In genomic region chr12:10372534-10372931, GRCh38 we compare ENCODE assay signal across 14 cellular contexts. TPM values are rescaled to one million over a fixed set of nuclear protein-coding genes. Genes with fewer than 3 reads are reported as not detected.
DNase-seq lines count a peak whose midpoint lies in the region; ATAC-seq, FAIRE-seq and TF ChIP-seq lines count a peak whose summit lies in the region.
"Had no signal": no experiment of that assay in that cellular context is flagged by ENCODE, and none has a peak within 500 bp of the region (broad histone marks: within the 10 kb centered on the region; RNA-seq: fewer than 3 reads in every experiment).

No MANE protein-coding gene starts in this region.

- no peak overlapping the region for H4K8ac ChIP-seq in mesendoderm (ENCODE audit: low read depth, low read length)

- H3K9ac ChIP-seq in GM12878 (ENCODE audit: control insufficient read depth, insufficient read depth, low read length), result no peak overlapping the region
- H3K9ac ChIP-seq in mesendoderm (ENCODE audit: low read length), result no peak overlapping the region

- no peak overlapping the region for H3K4me3 ChIP-seq in GM12878
- no peak overlapping the region for H3K4me3 ChIP-seq in mesendoderm (ENCODE audit: low read length)
- H3K4me3 ChIP-seq: tibial artery had no signal

- POLR2A ChIA-PET in GM12878 (lab: Charles Lee), result no interaction called here

- H3K27ac ChIP-seq in GM12878 (ENCODE audit: control insufficient read depth, insufficient read depth) (no peak overlapping the region), mesendoderm (ENCODE audit: low read depth, low read length) (no peak overlapping the region)
- H3K27ac ChIP-seq: tibial artery had no signal

- in situ Hi-C loops in GM12878 (cut with MboI), result no loop called here

- no peak overlapping the region for H3K23ac ChIP-seq in mesendoderm (ENCODE audit: low read length)

- BruUV-seq in GM12878 (replicated peaks; lab: Mats Ljungman, UMichigan), result no TSS peak

- DNase-seq in Right ventricle myocardium superior (no peak), cardiac septum (ENCODE audit: low spot score) (no peak), GM12878 (ENCODE audit: low read depth, low spot score) (no peak), mesendoderm (no peak), amniotic stem cell (lab: John Stamatoyannopoulos, UW) (no peak), left lobe of liver (ENCODE audit: low spot score) (no peak)
- no peak for DNase-seq in activated naive CD4-positive, alpha-beta T cell (lab: John Stamatoyannopoulos, UW)
- DNase-seq: CD4-positive, CD25-positive, alpha-beta regulatory T cell; effector memory CD4-positive, alpha-beta T cell; NCI-H2171 treated with DMSO at 0.1 percent for 48 hours; SHP77; tibial artery had no signal

- no peak for TF ChIP-seq CTCF in GM12878 (IDR thresholded peaks at IDR 0.05 in 2 of 3, conservative IDR thresholded peaks at IDR 0.05 in 1 of 3; ENCODE audit: control insufficient read depth in 2 of 3, extremely low read depth in 1 of 3, insufficient read depth in 1 of 3, low read depth in 3 of 3, low read length in 3 of 3)

- H2BK5ac ChIP-seq in mesendoderm (ENCODE audit: low read length), result no peak overlapping the region

- H3K4ac ChIP-seq in mesendoderm (ENCODE audit: low read depth, low read length), result no peak overlapping the region

- no peaks in the 10 kb centered on the region; a peak in 1 of 4 replicates for H3K36me3 ChIP-seq in GM12878 (ENCODE audit: control insufficient read depth in 2 of 2, insufficient read depth in 2 of 2, low read length in 1 of 2)
- no peaks in the 10 kb centered on the region for H3K36me3 ChIP-seq in mesendoderm (ENCODE audit: control insufficient read depth, insufficient read depth, low read length)
- H3K36me3 ChIP-seq: tibial artery had no signal

- no peak for TF ChIP-seq RAD21 in GM12878 (IDR thresholded peaks at IDR 0.05; ENCODE audit: insufficient read depth, low read depth, low read length)

- no peak overlapping the region for H2AFZ ChIP-seq in GM12878 (ENCODE audit: control insufficient read depth, low read depth, low read length)

- whole genome bisulfite sequencing in GM12878 (ENCODE audit: insufficient coverage, insufficient replicate concordance, low lambda C conversion rate, missing lambda C conversion rate), result 0% methylated on average over 2 of the region's 2 CpGs
- no CpG with 5 or more reads among the region's 2 CpGs for WGBS in mesendoderm (ENCODE audit: extremely low coverage, insufficient coverage, low lambda C conversion rate)

- H3K9me3 ChIP-seq in GM12878 (replicated peaks; ENCODE audit: control insufficient read depth, insufficient read depth, low read length), result peaks cover 6% of the 10 kb centered on the region; the same call in 2 of the 3 replicates
- H3K9me3 ChIP-seq: tibial artery had no signal

- H3K27me3 ChIP-seq in GM12878 (replicated peaks in 1 of 2; ENCODE audit: control insufficient read depth in 2 of 2, insufficient read depth in 2 of 2, low read length in 1 of 2), result no peaks in the 10 kb centered on the region
- no peaks in the 10 kb centered on the region for H3K27me3 ChIP-seq in mesendoderm (ENCODE audit: insufficient read depth, low read length, poor library complexity)
- H3K27me3 ChIP-seq: tibial artery had no signal

- no peak for TF ChIP-seq EP300 in GM12878 (IDR thresholded peaks at IDR 0.05; ENCODE audit: borderline replicate concordance in 1 of 2, control insufficient read depth in 1 of 2, low read depth in 2 of 2, low read length in 2 of 2)

- CTCF ChIA-PET in GM12878 (lab: Yijun Ruan, JAX), result no interaction called here

- H2BK120ac ChIP-seq in mesendoderm (ENCODE audit: low read depth, low read length), result no peak overlapping the region

- no peaks in the 10 kb centered on the region for H4K20me1 ChIP-seq in GM12878 (ENCODE audit: control insufficient read depth, insufficient read depth)

- H3K79me2 ChIP-seq in GM12878 (ENCODE audit: control insufficient read depth, insufficient read depth, low read length) (no peaks in the 10 kb centered on the region), mesendoderm (ENCODE audit: control insufficient read depth, insufficient read depth, low read length) (no peaks in the 10 kb centered on the region)

- no peak overlapping the region for H2BK15ac ChIP-seq in mesendoderm (replicated peaks; ENCODE audit: low read depth)

- RAD21 ChIA-PET in GM12878 (lab: Charles Lee; ENCODE audit: unreplicated experiment), result no interaction called here

- H3K79me1 ChIP-seq in mesendoderm (ENCODE audit: low read length), result no peaks in the 10 kb centered on the region

- no peak for FAIRE-seq in GM12878 (lab: Jason Lieb, UNC)

- H3K56ac ChIP-seq in mesendoderm (ENCODE audit: low read length), result no peak overlapping the region

- H3K4me1 ChIP-seq in GM12878 (ENCODE audit: control insufficient read depth, insufficient read depth, low read length) (no peaks in the 10 kb centered on the region), mesendoderm (ENCODE audit: control insufficient read depth, low read depth, low read length) (no peaks in the 10 kb centered on the region)

- H3K18ac ChIP-seq in mesendoderm (ENCODE audit: low read length), result peak overlapping the region; percentile 24

- TF ChIP-seq POLR2A in GM12878 (IDR thresholded peaks at IDR 0.05; ENCODE audit: low read depth, low read length), result no peak

- H3K4me2 ChIP-seq in GM12878 (ENCODE audit: control insufficient read depth, insufficient read depth), result no peak overlapping the region
- H3K4me2 ChIP-seq in mesendoderm (ENCODE audit: low read length), result no peak overlapping the region

- intact Hi-C loops in Right ventricle myocardium superior (cut with DNase I) (no loop called here), cardiac septum (cut with DNase I) (no loop called here), GM12878 (cut with micrococcal nuclease; ENCODE audit: unreplicated experiment) (no loop called here)

- SMC1A ChIA-PET in GM12878 (lab: Charles Lee; ENCODE audit: uncharacterized antibody, unreplicated experiment), result no interaction called here

- no peak overlapping the region for H2AK5ac ChIP-seq in mesendoderm (ENCODE audit: low read length)

- H4K5ac ChIP-seq in mesendoderm (ENCODE audit: low read length), result no peak overlapping the region

- ATAC-seq in Right ventricle myocardium superior (ENCODE audit: poor library complexity) (peak; percentile 70), GM12878 (peak; percentile 76), left lobe of liver (no peak), GM21390 (IDR thresholded peaks at IDR 0.05; ENCODE audit: unreplicated experiment) (no peak)
- ATAC-seq: activated naive CD4-positive, alpha-beta T cell treated with anti-CD3 and anti-CD28 coated beads, Interleukin-2, amount 50 U/mL, for 72 hours had no signal

RNA-seq across cellular contexts. Expression of gene KLRK1, which starts 17.3 kb away (rescaled TPM):
- total RNA-seq in Right ventricle myocardium superior (0.46 TPM), cardiac septum (0.19 TPM), GM12878 (2014; rRNA removed) (0.96 and 1.6 TPM in 2 replicates), GM12878 (2014; rRNA removed; fragmentation: Illumina TruSeq; extraction: Trizol) (1.0 and 2.4 TPM in 2 replicates), GM12878 (2021) (0.64 and 1.2 TPM in 2 replicates), left lobe of liver (0.55 TPM)
- total RNA-seq in GM12878 (2013; cell fraction: nucleolus; rRNA removed), result not detected in 2 replicates
- polyA plus RNA-seq in GM12878 (2011; ENCODE audit: low read depth), result not detected
- polyA plus RNA-seq in GM12878 (2011; rRNA removed) (0.24 and 0.31 TPM in 2 replicates), GM12878 (2014; fragmentation: Illumina TruSeq; extraction: Trizol) (1.9 and 2.8 TPM in 2 replicates), GM12878 (2014; fragmentation: Nextera tagmentation; extraction: Ambion mirVana) (1 to 10 TPM in 1 of 2 experiments, under 1 TPM in 1; 0.88 to 1.5 TPM), GM12878 (2014; rRNA removed) (0.61 and 2.0 TPM in 2 replicates), GM12878 (2016; fragmentation: Nextera tagmentation; extraction: Ambion mirVana) (under 1 TPM; 0.27 to 0.28 TPM)
- 0.04 and 0.15 TPM in 2 replicates for polyA plus RNA-seq in GM12878 (2011; cell fraction: cytosol; rRNA removed)
- 0.28 and 0.33 TPM in 2 replicates for polyA plus RNA-seq in GM12878 (2011; cell fraction: nucleus; rRNA removed)
- 0.08 and 0.16 TPM in 2 replicates for polyA plus RNA-seq in GM12878 (2012)
- polyA minus RNA-seq in GM12878 (2011; rRNA and poly(A)+ RNA removed), result 0.26 TPM in 1 of 2 replicates, not detected in the other
- 1.8 TPM in 1 of 2 replicates, not detected in the other for polyA minus RNA-seq in GM12878 (2011; cell fraction: cytosol; rRNA and poly(A)+ RNA removed)
- not detected in 2 replicates for polyA minus RNA-seq in GM12878 (2011; cell fraction: nucleus; rRNA and poly(A)+ RNA removed)
- polyA plus RNA-seq in mesendoderm (2013, experiment 1 of 2), result 0.08 TPM
- polyA plus RNA-seq in mesendoderm (2013, experiment 2 of 2), result not detected

RNA-seq across cellular contexts. Expression of gene KLRC4, which starts 37.0 kb away (rescaled TPM):
- total RNA-seq in Right ventricle myocardium superior, result not detected
- not detected for total RNA-seq in cardiac septum
- total RNA-seq in GM12878 (2013; cell fraction: nucleolus; rRNA removed), result not detected in 2 replicates
- total RNA-seq in GM12878 (2014; rRNA removed), result not detected in 2 replicates
- total RNA-seq in GM12878 (2014; rRNA removed; fragmentation: Illumina TruSeq; extraction: Trizol), result not detected in 2 replicates
- total RNA-seq in GM12878 (2021), result not detected in 2 replicates
- polyA plus RNA-seq in GM12878 (2011; ENCODE audit: low read depth), result not detected
- not detected in 2 replicates for polyA plus RNA-seq in GM12878 (2011; rRNA removed)
- polyA plus RNA-seq in GM12878 (2011; cell fraction: cytosol; rRNA removed), result not detected in 2 replicates
- polyA plus RNA-seq in GM12878 (2011; cell fraction: nucleus; rRNA removed), result 0.13 TPM in 1 of 2 replicates, not detected in the other
- not detected in 2 replicates for polyA plus RNA-seq in GM12878 (2012)
- polyA plus RNA-seq in GM12878 (2014; fragmentation: Illumina TruSeq; extraction: Trizol), result 0.07 TPM in 1 of 2 replicates, not detected in the other
- polyA plus RNA-seq in GM12878 (2014; fragmentation: Nextera tagmentation; extraction: Ambion mirVana), result under 1 TPM in 1 of 2 experiments, not detected in 1; 0.34 TPM
- not detected in 2 replicates for polyA plus RNA-seq in GM12878 (2014; rRNA removed)
- polyA plus RNA-seq in GM12878 (2016; fragmentation: Nextera tagmentation; extraction: Ambion mirVana), result not detected
- polyA minus RNA-seq in GM12878 (2011; rRNA and poly(A)+ RNA removed), result not detected in 2 replicates
- polyA minus RNA-seq in GM12878 (2011; cell fraction: cytosol; rRNA and poly(A)+ RNA removed), result not detected in 2 replicates
- polyA minus RNA-seq in GM12878 (2011; cell fraction: nucleus; rRNA and poly(A)+ RNA removed), result 0.24 TPM in 1 of 2 replicates, not detected in the other
- not detected for polyA plus RNA-seq in mesendoderm (2013, experiment 1 of 2)
- polyA plus RNA-seq in mesendoderm (2013, experiment 2 of 2), result not detected
- total RNA-seq in left lobe of liver, result not detected
- total RNA-seq: CD4-positive, CD25-positive, alpha-beta regulatory T cell had no signal
- polyA plus RNA-seq: CD4-positive, CD25-positive, alpha-beta regulatory T cell had no signal

RNA-seq across cellular contexts. Expression of gene KLRC3, which starts 47.9 kb away (rescaled TPM):
- total RNA-seq in Right ventricle myocardium superior (not detected), cardiac septum (not detected), GM12878 (2014; rRNA removed) (0.60 TPM in 1 of 2 replicates, not detected in the other), GM12878 (2014; rRNA removed; fragmentation: Illumina TruSeq; extraction: Trizol) (0.22 TPM in 1 of 2 replicates, not detected in the other), GM12878 (2021) (not detected in 2 replicates), left lobe of liver (not detected)
- not detected in 2 replicates for total RNA-seq in GM12878 (2013; cell fraction: nucleolus; rRNA removed)
- not detected for polyA plus RNA-seq in GM12878 (2011; ENCODE audit: low read depth)
- polyA plus RNA-seq in GM12878 (2011; rRNA removed) (not detected in 2 replicates), GM12878 (2014; fragmentation: Illumina TruSeq; extraction: Trizol) (0.09 TPM in 1 of 2 replicates, not detected in the other), GM12878 (2014; fragmentation: Nextera tagmentation; extraction: Ambion mirVana) (under 1 TPM in 1 of 2 experiments, not detected in 1; 0.09 TPM), GM12878 (2014; rRNA removed) (not detected in 2 replicates), GM12878 (2016; fragmentation: Nextera tagmentation; extraction: Ambion mirVana) (not detected)
- not detected in 2 replicates for polyA plus RNA-seq in GM12878 (2011; cell fraction: cytosol; rRNA removed)
- polyA plus RNA-seq in GM12878 (2011; cell fraction: nucleus; rRNA removed), result not detected in 2 replicates
- not detected in 2 replicates for polyA plus RNA-seq in GM12878 (2012)
- polyA minus RNA-seq in GM12878 (2011; rRNA and poly(A)+ RNA removed), result not detected in 2 replicates
- not detected in 2 replicates for polyA minus RNA-seq in GM12878 (2011; cell fraction: cytosol; rRNA and poly(A)+ RNA removed)
- polyA minus RNA-seq in GM12878 (2011; cell fraction: nucleus; rRNA and poly(A)+ RNA removed), result not detected in 2 replicates
- not detected for polyA plus RNA-seq in mesendoderm (2013, experiment 1 of 2)
- not detected for polyA plus RNA-seq in mesendoderm (2013, experiment 2 of 2)
- total RNA-seq: activated naive CD4-positive, alpha-beta T cell treated with anti-CD3 and anti-CD28 coated beads, Interleukin-2, amount 50 U/mL, for 72 hours; CD4-positive, CD25-positive, alpha-beta regulatory T cell had no signal
- polyA plus RNA-seq: CD4-positive, CD25-positive, alpha-beta regulatory T cell had no signal

Comparison
In these comparisons a context has a peak if more than half of its experiments do, and no peak if none do; other contexts are left out.
1. ATAC-seq: peak in Right ventricle myocardium superior (single experiment) and GM12878 (single experiment); none in left lobe of liver (single experiment) and GM21390 (single experiment).